ENCODE assay signal across 10 cellular contexts in genomic region chr1:119988316-119989067, GRCh38.
A peak's percentile ranks its signal among the peaks of the same experiment; 100 is the strongest.
DNase-seq lines count a peak whose midpoint lies in the region; ATAC-seq, FAIRE-seq and TF ChIP-seq lines count a peak whose summit lies in the region.
"Had no signal": no experiment of that assay in that cellular context is flagged by ENCODE, and none has a peak within 500 bp of the region (broad histone marks: within the 10 kb centered on the region; RNA-seq: fewer than 3 reads in every experiment).

No MANE protein-coding gene starts in this region.

- no peak for FAIRE-seq in A549 (lab: Jason Lieb, UNC)

- H3K79me2 ChIP-seq in SK-N-SH (ENCODE audit: insufficient read depth), result peaks cover 41% of the 10 kb centered on the region

- H3K9me3 ChIP-seq in A549 (no peaks in the 10 kb centered on the region), SK-N-SH (no peaks in the 10 kb centered on the region), left lung (no peaks in the 10 kb centered on the region)

- TF ChIP-seq CTCF in A549 (IDR thresholded peaks at IDR 0.05) (no peak), SK-N-SH (IDR thresholded peaks at IDR 0.05) (no peak), left lung (IDR thresholded peaks at IDR 0.05) (no peak)

- CTCF ChIA-PET in A549 (lab: Yijun Ruan, JAX), result no interaction called here
- CTCF ChIA-PET in SK-N-SH (lab: Yijun Ruan, JAX), result interaction anchor here (1.2 to 3.2 kb wide), 2 partner anchors 21 to 40 kb away, joined by 5 to 13 read pairs; no protein-coding TSS in a partner anchor

- POLR2A ChIA-PET in A549 (lab: Yijun Ruan, JAX), result no interaction called here
- POLR2A ChIA-PET in SK-N-SH (lab: Yijun Ruan, JAX), result no interaction called here

- no peaks in the 10 kb centered on the region for H4K20me1 ChIP-seq in SK-N-SH (ENCODE audit: insufficient read depth)

- DNase-seq in A549 (ENCODE audit: low read depth in 1 of 2, low spot score in 1 of 2) (no peak), SK-N-SH (no peak), left lung (no peak), DMS153 (lab: John Stamatoyannopoulos, UW) (no peak), NCI-H2171 treated with DMSO at 0.1 percent for 48 hours (lab: John Stamatoyannopoulos, UW) (no peak)
- DNase-seq: effector memory CD4-positive, alpha-beta T cell; NCI-H69 had no signal

- H3K9ac ChIP-seq in SK-N-SH, result peak overlapping the region; percentile 9; the same call in 1 of the 2 replicates

- ATAC-seq in A549 (no peak; a peak in 2 of 6 replicates), GM18861 (IDR thresholded peaks at IDR 0.05; ENCODE audit: unreplicated experiment) (peak; percentile 50), left lung (peak; percentile 44), GM18870 (IDR thresholded peaks at IDR 0.05; ENCODE audit: unreplicated experiment) (no peak), GM18502 (IDR thresholded peaks at IDR 0.05; ENCODE audit: poor library complexity, unreplicated experiment) (no peak)

- peak overlapping the region; percentile 55 for H3K4me2 ChIP-seq in A549
- H3K4me2 ChIP-seq in SK-N-SH, result peak overlapping the region; percentile 14

- H3K4me3 ChIP-seq in A549, result no peak overlapping the region
- H3K4me3 ChIP-seq in SK-N-SH (ENCODE audit: low read depth in 2 of 2, low read length in 1 of 2), result no peak overlapping the region
- no peak overlapping the region for H3K4me3 ChIP-seq in left lung

- 45% methylated on average over 2 of the region's 2 CpGs for WGBS in A549 (ENCODE audit: missing lambda C conversion rate)
- WGBS in SK-N-SH (ENCODE audit: low lambda C conversion rate), result 76% methylated on average over 2 of the region's 2 CpGs

- H3K27me3 ChIP-seq in SK-N-SH (ENCODE audit: insufficient read depth) (no peaks in the 10 kb centered on the region), left lung (no peaks in the 10 kb centered on the region)

- H3K36me3 ChIP-seq in SK-N-SH (replicated peaks in 1 of 2; ENCODE audit: control insufficient read depth in 1 of 2, insufficient read depth in 2 of 2, low read length in 1 of 2) (peaks cover 0 to 34% of the 10 kb centered on the region in 2 experiments), left lung (peaks cover 0 to 16% of the 10 kb centered on the region in 2 donors)

- H3K9me2 ChIP-seq in SK-N-SH, result no peaks in the 10 kb centered on the region

- no peak overlapping the region for H2AFZ ChIP-seq in SK-N-SH (ENCODE audit: low read depth)

- H3K4me1 ChIP-seq in A549, result peaks cover 25% of the 10 kb centered on the region
- peaks cover 13 to 33% of the 10 kb centered on the region in 2 experiments for H3K4me1 ChIP-seq in SK-N-SH (ENCODE audit: control insufficient read depth in 1 of 2, insufficient read depth in 2 of 2, low read depth in 1 of 2, low read length in 1 of 2)
- H3K4me1 ChIP-seq in left lung, result peaks cover 13 to 31% of the 10 kb centered on the region in 2 donors

- H3K27ac ChIP-seq in A549 (peak overlapping the region in 1 of 2 experiments; percentile 71; a peak in 4 of 6 replicates), SK-N-SH (ENCODE audit: low read depth in 2 of 2, low read length in 1 of 2) (peak overlapping the region in 1 of 2 experiments; percentile 94; a peak in 3 of 4 replicates), left lung (peak overlapping the region in 1 of 2 donors; percentile 48)

- no peak for TF ChIP-seq POLR2A in A549 (IDR thresholded peaks at IDR 0.05; ENCODE audit: low read length)

- TF ChIP-seq RAD21 in A549 (conservative IDR thresholded peaks at IDR 0.05 in 1 of 2, IDR thresholded peaks at IDR 0.05 in 1 of 2) (no peak), SK-N-SH (IDR thresholded peaks at IDR 0.05; ENCODE audit: low read length) (no peak)

- intact Hi-C loops in left lung (cut with DNase I), result no loop called here

- TF ChIP-seq EP300 in A549 (IDR thresholded peaks at IDR 0.05), result no peak
- 0 out of 4 replicates have a peak, but pooled peaks of 1 of the 2 experiments have one; percentile 42 for TF ChIP-seq EP300 in SK-N-SH (IDR thresholded peaks at IDR 0.05; ENCODE audit: borderline replicate concordance in 1 of 2, low read depth in 1 of 2, low read length in 1 of 2)

- peaks cover 31% of the 10 kb centered on the region for H3F3A ChIP-seq in SK-N-SH (replicated peaks; ENCODE audit: insufficient read depth)

TF ChIP-seq in A549, 52 proteins besides CTCF, POLR2A, EP300 and RAD21 (continues in another document):
- TF ChIP-seq CHD4 (IDR thresholded peaks at IDR 0.05; ENCODE audit: borderline replicate concordance), result no peak
- no peak for TF ChIP-seq KDM1A (IDR thresholded peaks at IDR 0.05; ENCODE audit: low read depth)
- no peak for TF ChIP-seq ZFP36 (IDR thresholded peaks at IDR 0.05; ENCODE audit: borderline replicate concordance, partially characterized antibody)
- no peak for TF ChIP-seq FOSB (CRISPR knock-in tag; IDR thresholded peaks at IDR 0.05)
- no peak for TF ChIP-seq ESRRA (IDR thresholded peaks at IDR 0.05; ENCODE audit: borderline replicate concordance, low read length)
- TF ChIP-seq NFE2L2 (conservative IDR thresholded peaks at IDR 0.05; ENCODE audit: low read length), result no peak
- TF ChIP-seq KDM5A (IDR thresholded peaks at IDR 0.05), result no peak
- TF ChIP-seq ZC3H11A (IDR thresholded peaks at IDR 0.05), result no peak
- TF ChIP-seq FOSL2 (IDR thresholded peaks at IDR 0.05), result no peak
- TF ChIP-seq FOSL2 (CRISPR knock-in tag; IDR thresholded peaks at IDR 0.05), result 0 out of 2 replicates have a peak, but pooled peaks have one; percentile 5
- TF ChIP-seq JUNB (IDR thresholded peaks at IDR 0.05), result peak; percentile 22; the same call in 1 of the 2 replicates
- TF ChIP-seq REST (IDR thresholded peaks at IDR 0.05), result no peak

TF ChIP-seq in SK-N-SH, 30 proteins besides CTCF, POLR2A, EP300 and RAD21 (continues in another document):
- TF ChIP-seq CHD2 (IDR thresholded peaks at IDR 0.05; ENCODE audit: low read length, partially characterized antibody) (no peak), ELF1 (IDR thresholded peaks at IDR 0.05) (no peak), NFIC (IDR thresholded peaks at IDR 0.05; ENCODE audit: borderline replicate concordance) (0 out of 2 replicates have a peak, but pooled peaks have one; percentile 32), POLR2AphosphoS5 (IDR thresholded peaks at IDR 0.05; ENCODE audit: low read depth, low read length) (no peak), FOXM1 (IDR thresholded peaks at IDR 0.05; ENCODE audit: low read depth) (no peak), GATA2 (CRISPR knock-in tag; IDR thresholded peaks at IDR 0.05) (no peak), TAF1 (IDR thresholded peaks at IDR 0.05; ENCODE audit: borderline replicate concordance, low read depth, low read length) (no peak), ZBTB33 (IDR thresholded peaks at IDR 0.05; ENCODE audit: borderline replicate concordance, low read depth) (no peak), EZH2phosphoT487 (IDR thresholded peaks at IDR 0.05; ENCODE audit: borderline replicate concordance, low read depth) (no peak), MAX (IDR thresholded peaks at IDR 0.05; ENCODE audit: low read depth) (no peak), YY1 (IDR thresholded peaks at IDR 0.05; ENCODE audit: low read depth) (no peak), REST (IDR thresholded peaks at IDR 0.05; ENCODE audit: low read depth, low read length) (no peak), NRF1 (IDR thresholded peaks at IDR 0.05; ENCODE audit: low read depth, low read length) (no peak), JUND (IDR thresholded peaks at IDR 0.05) (peak; percentile 38; the same call in 1 of the 2 replicates), FOSL2 (IDR thresholded peaks at IDR 0.05; ENCODE audit: borderline replicate concordance, low read depth) (peak; percentile 60), MXI1 (IDR thresholded peaks at IDR 0.05; ENCODE audit: low read depth, low read length) (no peak), GABPA (IDR thresholded peaks at IDR 0.05; ENCODE audit: low read depth) (no peak), SIN3A (IDR thresholded peaks at IDR 0.05; ENCODE audit: borderline replicate concordance, low read depth, low read length) (no peak)

Comparison
In these comparisons a context has a peak if more than half of its experiments do, and no peak if none do; other contexts are left out.
1. ATAC-seq: peak in GM18861 (single experiment) and left lung (single experiment); none in A549 (0 of 2), GM18870 (single experiment) and GM18502 (single experiment).
2. Of the 12 proteins assayed by ChIP-seq in both A549 and SK-N-SH: peak only in A549: none; only in SK-N-SH: PBX3; in both: none; in neither: 9; mixed calls (peak in some experiments, not most) for 2.